ENCODE assay signal across 9 cellular contexts in the genomic region with DNA sequence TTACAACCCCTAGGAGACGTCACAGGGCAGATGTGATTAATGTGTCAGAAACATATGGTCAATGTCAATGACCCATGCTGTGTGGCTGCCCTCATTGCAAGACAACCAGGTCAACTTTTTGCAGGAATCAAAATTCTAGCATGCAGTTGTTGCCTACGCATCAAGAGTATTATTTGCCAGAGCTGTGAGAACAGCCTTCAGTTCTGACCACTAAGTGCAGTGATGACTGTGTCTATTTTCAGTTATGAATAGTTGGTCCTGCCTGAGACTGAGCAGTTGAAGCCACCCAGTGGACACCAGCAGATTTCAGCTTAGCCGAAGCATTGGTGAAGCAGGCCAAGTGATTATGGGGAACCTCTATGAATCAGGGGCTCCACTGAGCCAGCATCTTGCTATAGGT. TPM values are rescaled to one million over a fixed set of nuclear protein-coding genes. Genes with fewer than 3 reads are reported as not detected.
DNase-seq lines count a peak whose midpoint lies in the region; ATAC-seq and TF ChIP-seq lines count a peak whose summit lies in the region.
"Had no signal": no experiment of that assay in that cellular context is flagged by ENCODE, and none has a peak within 500 bp of the region (broad histone marks: within the 10 kb centered on the region; RNA-seq: fewer than 3 reads in every experiment).

No MANE protein-coding gene starts in this region.

- no peaks in the 10 kb centered on the region for H3K27me3 ChIP-seq in stomach

- ATAC-seq in GM18858 (IDR thresholded peaks at IDR 0.05; ENCODE audit: unreplicated experiment) (peak; percentile 93), GM21737 (IDR thresholded peaks at IDR 0.05; ENCODE audit: unreplicated experiment) (peak; percentile 79), HG03442 (IDR thresholded peaks at IDR 0.05; ENCODE audit: unreplicated experiment) (peak; percentile 98)

- no peak for TF ChIP-seq CTCF in stomach (IDR thresholded peaks at IDR 0.05)

- no peak overlapping the region for H3K4me3 ChIP-seq in stomach

- no peak overlapping the region for H3K27ac ChIP-seq in stomach

- intact Hi-C loops in stomach (cut with DNase I; ENCODE audit: low total_unique reads), result no loop called here

- TF ChIP-seq EP300 in stomach (IDR thresholded peaks at IDR 0.05), result no peak

- 87 to 98% (median 92%) methylated on average over 3 of the region's 3 CpGs for WGBS in stomach, 5 donors

- H3K36me3 ChIP-seq in stomach, result peaks cover 0 to 13% (median 10%) of the 10 kb centered on the region in 4 donors

- peak; percentile 5 for DNase-seq in iris pigment epithelial cell (ENCODE audit: low read depth)
- DNase-seq in EL, result no peak
- DNase-seq in NCI-H226, result no peak
- DNase-seq in stimulated activated CD4-positive, alpha-beta T cell treated with anti-CD3 and anti-CD28 coated beads, Interleukin-2, amount 100 ng/mL, for 24 hours, result no peak
- DNase-seq in stomach, result no peak
- DNase-seq: GDM1 had no signal

- TF ChIP-seq POLR2A in stomach (IDR thresholded peaks at IDR 0.05), result no peak

- no peaks in the 10 kb centered on the region for H3K9me3 ChIP-seq in stomach

- no peaks in the 10 kb centered on the region for H3K4me1 ChIP-seq in stomach

RNA-seq across cellular contexts. Expression of gene LYPLAL1, which starts 47.3 kb away (rescaled TPM):
- total RNA-seq in stomach, result 10 to 100 TPM in 3 of 5 donors, 1 to 10 TPM in 2; 3.6 to 48.1 (median 11.1) TPM
- polyA plus RNA-seq in stomach, result 10 to 100 TPM; 12.5 to 31.8 (median 13.0) TPM
